ENCODE assay signal across 8 cellular contexts in genomic region chr10:74418285-74418872, GRCh38.
DNase-seq lines count a peak whose midpoint lies in the region; FAIRE-seq and TF ChIP-seq lines count a peak whose summit lies in the region.
"Had no signal": no experiment of that assay in that cellular context is flagged by ENCODE, and none has a peak within 500 bp of the region (broad histone marks: within the 10 kb centered on the region; RNA-seq: fewer than 3 reads in every experiment).

No MANE protein-coding gene starts in this region.

- H3K27me3 ChIP-seq in left ventricle myocardium inferior (ENCODE audit: low read depth) (no peaks in the 10 kb centered on the region), small intestine (ENCODE audit: control insufficient read depth in 2 of 2, insufficient read depth in 2 of 2, low read length in 2 of 2) (no peaks in the 10 kb centered on the region), GM23248 (replicated peaks; ENCODE audit: insufficient read depth) (no peaks in the 10 kb centered on the region)

- H3K4me3 ChIP-seq in left ventricle myocardium inferior (peak overlapping the region; percentile 26), small intestine (ENCODE audit: low read depth in 1 of 2, low read length in 2 of 2) (no peak overlapping the region), GM23248 (no peak overlapping the region)

- no peaks in the 10 kb centered on the region for H3K9me3 ChIP-seq in left ventricle myocardium inferior (replicated peaks)
- H3K9me3 ChIP-seq in small intestine (ENCODE audit: control insufficient read depth, low read depth): no peaks in the 10 kb centered on the region
- no peaks in the 10 kb centered on the region for H3K9me3 ChIP-seq in GM23248 (ENCODE audit: low read depth)

- H3K9me2 ChIP-seq in GM23248 (ENCODE audit: insufficient read depth): no peaks in the 10 kb centered on the region

- WGBS in small intestine, 3 donors: 20 to 57% (median 42%) methylated on average over 4 of the region's 4 CpGs
- WGBS in GM23248 (ENCODE audit: low coverage in 1 of 2, low lambda C conversion rate in 2 of 2, missing lambda C conversion rate in 2 of 2), 2 experiments: 57 to 59% methylated on average over 4 of the region's 4 CpGs

- FAIRE-seq in small intestine (lab: Jason Lieb, UNC): no peak

- in situ Hi-C loops in GM23248 (cut with MboI): no loop called here
- in situ Hi-C loops in GM13977 (cut with MboI; ENCODE audit: low pct_unique_long_range_greater_than_20kb, low sequenced_read_pairs, unreplicated experiment): no loop called here

- H3F3A ChIP-seq in GM23248 (ENCODE audit: insufficient read depth): no peaks in the 10 kb centered on the region

- H3K36me3 ChIP-seq in left ventricle myocardium inferior (no peaks in the 10 kb centered on the region), small intestine (ENCODE audit: control insufficient read depth in 2 of 2, insufficient read depth in 2 of 2, low read length in 2 of 2) (no peaks in the 10 kb centered on the region), GM23248 (ENCODE audit: low read depth) (no peaks in the 10 kb centered on the region)

- H3K4me1 ChIP-seq in left ventricle myocardium inferior (peaks cover 20% of the 10 kb centered on the region), small intestine (ENCODE audit: control insufficient read depth in 2 of 2, insufficient read depth in 1 of 2, low read depth in 1 of 2, low read length in 1 of 2) (no peaks in the 10 kb centered on the region), GM23248 (ENCODE audit: insufficient read depth) (no peaks in the 10 kb centered on the region)

- intact Hi-C loops in left ventricle myocardium inferior (cut with micrococcal nuclease): no loop called here

- H4K20me1 ChIP-seq in GM23248 (ENCODE audit: insufficient read depth): no peaks in the 10 kb centered on the region

- H3K9ac ChIP-seq in GM23248: no peak overlapping the region
- H3K9ac ChIP-seq: KMS-11 had no signal

- no peak overlapping the region for H2AFZ ChIP-seq in GM23248

- no peaks in the 10 kb centered on the region for H3K79me2 ChIP-seq in GM23248 (ENCODE audit: insufficient read depth)

- TF ChIP-seq CTCF in left ventricle myocardium inferior (IDR thresholded peaks at IDR 0.05; ENCODE audit: borderline replicate concordance): no peak
- TF ChIP-seq CTCF in GM13977 (IDR thresholded peaks at IDR 0.05; ENCODE audit: extremely low read depth, insufficient read depth, missing control alignments): no peak

- DNase-seq in LHCN-M2 (ENCODE audit: low read depth) (peak; percentile 40), NCI-H774 (lab: John Stamatoyannopoulos, UW) (peak; percentile 96), left ventricle myocardium inferior (no peak), small intestine (peak; percentile 20), GM23248 (no peak), GM13977 (ENCODE audit: low spot score) (no peak), ureter (ENCODE audit: low spot score) (no peak)

- no peak overlapping the region for H3K4me2 ChIP-seq in GM23248 (ENCODE audit: unreplicated experiment)
- H3K4me2 ChIP-seq: KMS-11 had no signal

- H3K27ac ChIP-seq in left ventricle myocardium inferior (replicated peaks): no peak overlapping the region
- H3K27ac ChIP-seq in small intestine (ENCODE audit: low read depth in 1 of 2, low read length in 1 of 2): no peak overlapping the region
- no peak overlapping the region for H3K27ac ChIP-seq in GM23248
- H3K27ac ChIP-seq: KMS-11 had no signal

Comparison
In these comparisons a context has a peak if more than half of its experiments do, and no peak if none do; other contexts are left out.
1. DNase-seq: peak in LHCN-M2 (single experiment), NCI-H774 (single experiment) and small intestine (single experiment); none in left ventricle myocardium inferior (single experiment), GM23248 (single experiment), GM13977 (single experiment) and ureter (single experiment).